In the genomic region with DNA sequence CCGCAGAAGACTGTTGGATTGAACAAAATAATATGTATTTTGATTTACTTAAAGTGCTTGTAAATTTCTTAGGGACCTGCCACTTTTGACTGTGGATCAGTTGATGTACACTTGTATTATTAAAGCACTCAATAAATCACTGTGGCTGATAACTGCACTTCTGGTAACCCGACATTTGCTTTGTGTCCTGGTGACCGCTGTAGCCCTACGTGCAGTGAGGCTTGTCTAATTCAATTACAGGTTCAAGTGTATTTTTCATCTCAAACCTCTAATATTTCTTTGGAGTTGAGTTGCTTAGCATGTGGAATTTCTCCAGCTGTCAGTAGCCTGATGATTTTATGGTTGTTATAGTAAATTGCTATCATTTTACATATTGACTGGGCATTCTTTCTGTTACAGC, we compare ENCODE assay signal across 14 cellular contexts.
"Had no signal": no experiment of that assay in that cellular context is flagged by ENCODE, and none has a peak within 500 bp of the region (broad histone marks: within the 10 kb centered on the region; RNA-seq: fewer than 3 reads in every experiment).

No MANE protein-coding gene starts in this region.

- H3K27ac Mint-ChIP-seq: activated CD8-positive, alpha-beta T cell treated with anti-CD3 and anti-CD28 coated beads for 36 hours; activated naive CD8-positive, alpha-beta T cell treated with anti-CD3 and anti-CD28 coated beads, Interleukin-2, amount 50 U/mL, for 24 hours; activated T-helper 1 cell treated with anti-CD3 and anti-CD28 coated beads, Interleukin-12 subunit alpha, Interleukin-12 subunit beta, Interleukin-2, Interleukin-4 antibody, amounts not matched to agents 30 ng/mL and 10 ng/mL and 1 ng/mL, durations not matched to agents 14 hours and 24 hours and 36 hours had no signal

- ATAC-seq: activated CD8-positive, alpha-beta T cell treated with anti-CD3 and anti-CD28 coated beads for 36 hours; activated naive CD8-positive, alpha-beta T cell treated with anti-CD3 and anti-CD28 coated beads, Interleukin-2, amount 50 U/mL, for 24 hours; foreskin keratinocyte; left lobe of liver had no signal

- H3K4me3 ChIP-seq: ascending aorta, stomach, thoracic aorta had no signal

- H3K27me3 Mint-ChIP-seq: activated CD8-positive, alpha-beta T cell treated with anti-CD3 and anti-CD28 coated beads for 36 hours; activated naive CD8-positive, alpha-beta T cell treated with anti-CD3 and anti-CD28 coated beads, Interleukin-2, amount 50 U/mL, for 24 hours had no signal

- H3K4me3 Mint-ChIP-seq: activated CD8-positive, alpha-beta T cell treated with anti-CD3 and anti-CD28 coated beads for 36 hours; activated naive CD8-positive, alpha-beta T cell treated with anti-CD3 and anti-CD28 coated beads, Interleukin-2, amount 50 U/mL, for 24 hours; activated T-helper 1 cell treated with anti-CD3 and anti-CD28 coated beads, Interleukin-12 subunit alpha, Interleukin-12 subunit beta, Interleukin-2, Interleukin-4 antibody, amounts not matched to agents 30 ng/mL and 10 ng/mL and 1 ng/mL, durations not matched to agents 14 hours and 24 hours and 36 hours; neural crest cell had no signal

- H3K9me3 ChIP-seq: ascending aorta, stomach, thoracic aorta had no signal

- H3K4me1 ChIP-seq: ascending aorta, foreskin keratinocyte, stomach had no signal

- H3K9me3 Mint-ChIP-seq: activated CD8-positive, alpha-beta T cell treated with anti-CD3 and anti-CD28 coated beads for 36 hours; activated naive CD8-positive, alpha-beta T cell treated with anti-CD3 and anti-CD28 coated beads, Interleukin-2, amount 50 U/mL, for 24 hours; activated T-helper 1 cell treated with anti-CD3 and anti-CD28 coated beads, Interleukin-12 subunit alpha, Interleukin-12 subunit beta, Interleukin-2, Interleukin-4 antibody, amounts not matched to agents 30 ng/mL and 10 ng/mL and 1 ng/mL, durations not matched to agents 14 hours and 24 hours and 36 hours; neural crest cell had no signal

- H3K27me3 ChIP-seq: ascending aorta, foreskin keratinocyte, stomach had no signal

- DNase-seq: activated CD4-positive, alpha-beta T cell treated with anti-CD3 and anti-CD28 coated beads for 4 hours; activated CD8-positive, alpha-beta memory T cell treated with anti-CD3 and anti-CD28 coated beads, Interleukin-2, amount 50 U/mL, for 4 hours; activated CD8-positive, alpha-beta T cell treated with anti-CD3 and anti-CD28 coated beads for 36 hours; activated naive CD4-positive, alpha-beta T cell; activated naive CD8-positive, alpha-beta T cell treated with anti-CD3 and anti-CD28 coated beads, Interleukin-2, amount 50 U/mL, for 24 hours; foreskin keratinocyte; stimulated activated CD4-positive, alpha-beta T cell treated with anti-CD3 and anti-CD28 coated beads, Interleukin-4, amount 100 ng/mL, for 24 hours; stomach; WERI-Rb-1 had no signal

- H3K36me3 ChIP-seq: ascending aorta, stomach, thoracic aorta, WERI-Rb-1 had no signal

- H3K27ac ChIP-seq: ascending aorta, foreskin keratinocyte, stomach, thoracic aorta, WERI-Rb-1 had no signal
